In the genomic region with DNA sequence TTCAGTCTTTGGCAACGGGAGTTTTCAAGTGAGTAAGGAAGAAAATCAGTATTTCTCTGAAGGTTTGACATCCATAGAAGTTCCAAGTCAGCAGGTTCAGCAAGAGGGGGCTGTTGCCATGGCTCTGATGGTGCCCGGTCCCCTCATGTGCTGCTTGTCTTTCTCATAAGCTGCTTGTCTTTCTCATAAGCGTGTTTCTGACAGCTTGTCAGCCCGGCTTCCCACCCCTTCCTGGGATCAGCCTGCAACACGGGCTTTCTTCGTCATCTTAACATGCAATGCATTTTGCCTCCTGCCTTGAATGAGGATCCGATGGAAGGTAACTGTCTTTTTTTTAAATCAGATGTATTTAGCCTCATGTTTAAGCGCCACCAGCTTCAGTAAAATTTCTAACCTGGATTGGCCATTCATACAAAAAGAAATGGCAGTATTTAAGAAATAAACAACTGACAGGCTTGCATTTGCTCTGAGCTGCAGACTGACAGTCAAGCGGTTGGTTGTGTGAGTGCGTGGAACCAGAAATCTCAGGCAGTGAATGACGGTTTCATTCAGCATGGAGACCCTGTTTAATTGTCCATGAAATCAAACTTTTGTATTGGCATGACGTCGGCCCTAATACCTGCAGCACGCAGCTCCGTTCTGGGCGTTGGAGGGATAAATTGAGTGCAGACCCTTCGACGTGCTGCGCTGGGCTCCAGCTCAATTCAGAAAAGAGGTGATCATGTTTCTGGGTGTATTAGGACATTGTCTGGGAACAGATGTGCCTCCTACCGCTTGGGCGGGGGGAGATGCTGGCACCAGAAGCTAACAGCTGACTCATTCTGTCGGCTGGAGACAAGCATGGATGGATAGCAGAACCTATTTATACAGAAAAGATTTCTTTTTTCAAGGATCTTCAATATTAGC, we compare ENCODE assay signal across 15 cellular contexts.
DNase-seq lines count a peak whose midpoint lies in the region.
"Had no signal": no experiment of that assay in that cellular context is flagged by ENCODE, and none has a peak within 500 bp of the region (broad histone marks: within the 10 kb centered on the region; RNA-seq: fewer than 3 reads in every experiment).

No MANE protein-coding gene starts in this region.

- H3K4me1 Mint-ChIP-seq in activated CD4-positive, alpha-beta memory T cell treated with anti-CD3 and anti-CD28 coated beads, Interleukin-2, amount 10 ng/mL, durations not matched to agents 7 days and 5 days = no peaks in the 10 kb centered on the region
- H3K4me1 Mint-ChIP-seq: activated CD8-positive, alpha-beta memory T cell treated with anti-CD3 and anti-CD28 coated beads, Interleukin-2, amount 10 ng/mL, durations not matched to agents 7 days and 5 days; B cell had no signal

- no peaks in the 10 kb centered on the region for H3K27me3 Mint-ChIP-seq in activated CD4-positive, alpha-beta memory T cell treated with anti-CD3 and anti-CD28 coated beads, Interleukin-2, amount 10 ng/mL, durations not matched to agents 7 days and 5 days
- H3K27me3 Mint-ChIP-seq: activated CD8-positive, alpha-beta memory T cell treated with anti-CD3 and anti-CD28 coated beads, Interleukin-2, amount 10 ng/mL, durations not matched to agents 7 days and 5 days; B cell had no signal

- POLR2A ChIA-PET in activated CD4-positive, alpha-beta memory T cell treated with anti-CD3 and anti-CD28 coated beads, Interleukin-2, amount 10 ng/mL, durations not matched to agents 7 days and 5 days (lab: Charles Lee) = no interaction called here

- CTCF ChIA-PET in activated CD4-positive, alpha-beta memory T cell treated with anti-CD3 and anti-CD28 coated beads, Interleukin-2, amount 10 ng/mL, durations not matched to agents 7 days and 5 days (lab: Charles Lee) = no interaction called here

- H3K4me3 ChIP-seq in skeletal muscle cell (ENCODE audit: low read depth, low read length) = no peak overlapping the region
- H3K4me3 ChIP-seq in MG63 = no peak overlapping the region
- H3K4me3 ChIP-seq: coronary artery, pancreas, testis had no signal

- no peaks in the 10 kb centered on the region for H3K27me3 ChIP-seq in MG63
- H3K27me3 ChIP-seq: pancreas, testis had no signal

- H3K36me3 ChIP-seq in MG63 = no peaks in the 10 kb centered on the region
- H3K36me3 ChIP-seq: pancreas had no signal

- no peaks in the 10 kb centered on the region for H3K36me3 Mint-ChIP-seq in activated CD4-positive, alpha-beta memory T cell treated with anti-CD3 and anti-CD28 coated beads, Interleukin-2, amount 10 ng/mL, durations not matched to agents 7 days and 5 days (ENCODE audit: low read depth)
- H3K36me3 Mint-ChIP-seq: activated CD8-positive, alpha-beta memory T cell treated with anti-CD3 and anti-CD28 coated beads, Interleukin-2, amount 10 ng/mL, durations not matched to agents 7 days and 5 days had no signal

- H3K9me3 Mint-ChIP-seq in activated CD4-positive, alpha-beta memory T cell treated with anti-CD3 and anti-CD28 coated beads, Interleukin-2, amount 10 ng/mL, durations not matched to agents 7 days and 5 days = peaks cover 2% of the 10 kb centered on the region

- no peaks in the 10 kb centered on the region for H3K9me3 ChIP-seq in MG63
- H3K9me3 ChIP-seq: pancreas, testis had no signal

- H3K4me3 Mint-ChIP-seq in activated CD4-positive, alpha-beta memory T cell treated with anti-CD3 and anti-CD28 coated beads, Interleukin-2, amount 10 ng/mL, durations not matched to agents 7 days and 5 days = no peak overlapping the region
- H3K4me3 Mint-ChIP-seq: activated CD8-positive, alpha-beta memory T cell treated with anti-CD3 and anti-CD28 coated beads, Interleukin-2, amount 10 ng/mL, durations not matched to agents 7 days and 5 days; B cell had no signal

- peak; percentile 27 for DNase-seq in NCI-H1092 (lab: John Stamatoyannopoulos, UW)
- peak; percentile 43 to 80 for DNase-seq in NCI-H524 (lab: John Stamatoyannopoulos, UW)
- peak; percentile 57 for DNase-seq in fibroblast of gingiva (ENCODE audit: low read depth)
- DNase-seq in skeletal muscle cell (ENCODE audit: low read depth) = peak; percentile 14
- DNase-seq in stimulated activated CD4-positive, alpha-beta T cell treated with anti-CD3 and anti-CD28 coated beads, Interleukin-15, amount 100 ng/mL, for 24 hours = no peak
- no peak for DNase-seq in MG63
- DNase-seq in activated CD4-positive, alpha-beta memory T cell treated with anti-CD3 and anti-CD28 coated beads, Interleukin-2, amount 10 ng/mL, durations not matched to agents 7 days and 5 days = no peak
- DNase-seq: activated CD8-positive, alpha-beta memory T cell treated with anti-CD3 and anti-CD28 coated beads, Interleukin-2, amount 10 ng/mL, durations not matched to agents 7 days and 5 days; pancreas; SIG-M5; small intestine; T-helper 9 cell; testis had no signal

- no peak overlapping the region for H3K27ac Mint-ChIP-seq in activated CD4-positive, alpha-beta memory T cell treated with anti-CD3 and anti-CD28 coated beads, Interleukin-2, amount 10 ng/mL, durations not matched to agents 7 days and 5 days
- H3K27ac Mint-ChIP-seq: activated CD8-positive, alpha-beta memory T cell treated with anti-CD3 and anti-CD28 coated beads, Interleukin-2, amount 10 ng/mL, durations not matched to agents 7 days and 5 days; B cell had no signal

Comparison
In these comparisons a context has a peak if more than half of its experiments do, and no peak if none do; other contexts are left out.
1. DNase-seq: peak in NCI-H1092 (single experiment), NCI-H524 (2 of 2), fibroblast of gingiva (single experiment) and skeletal muscle cell (single experiment); none in stimulated activated CD4-positive, alpha-beta T cell treated with anti-CD3 and anti-CD28 coated beads, Interleukin-15, amount 100 ng/mL, for 24 hours (single experiment), MG63 (single experiment) and activated CD4-positive, alpha-beta memory T cell treated with anti-CD3 and anti-CD28 coated beads, Interleukin-2, amount 10 ng/mL, durations not matched to agents 7 days and 5 days (single experiment).